9 cellular contexts compared by ENCODE assay signal in the genomic region with DNA sequence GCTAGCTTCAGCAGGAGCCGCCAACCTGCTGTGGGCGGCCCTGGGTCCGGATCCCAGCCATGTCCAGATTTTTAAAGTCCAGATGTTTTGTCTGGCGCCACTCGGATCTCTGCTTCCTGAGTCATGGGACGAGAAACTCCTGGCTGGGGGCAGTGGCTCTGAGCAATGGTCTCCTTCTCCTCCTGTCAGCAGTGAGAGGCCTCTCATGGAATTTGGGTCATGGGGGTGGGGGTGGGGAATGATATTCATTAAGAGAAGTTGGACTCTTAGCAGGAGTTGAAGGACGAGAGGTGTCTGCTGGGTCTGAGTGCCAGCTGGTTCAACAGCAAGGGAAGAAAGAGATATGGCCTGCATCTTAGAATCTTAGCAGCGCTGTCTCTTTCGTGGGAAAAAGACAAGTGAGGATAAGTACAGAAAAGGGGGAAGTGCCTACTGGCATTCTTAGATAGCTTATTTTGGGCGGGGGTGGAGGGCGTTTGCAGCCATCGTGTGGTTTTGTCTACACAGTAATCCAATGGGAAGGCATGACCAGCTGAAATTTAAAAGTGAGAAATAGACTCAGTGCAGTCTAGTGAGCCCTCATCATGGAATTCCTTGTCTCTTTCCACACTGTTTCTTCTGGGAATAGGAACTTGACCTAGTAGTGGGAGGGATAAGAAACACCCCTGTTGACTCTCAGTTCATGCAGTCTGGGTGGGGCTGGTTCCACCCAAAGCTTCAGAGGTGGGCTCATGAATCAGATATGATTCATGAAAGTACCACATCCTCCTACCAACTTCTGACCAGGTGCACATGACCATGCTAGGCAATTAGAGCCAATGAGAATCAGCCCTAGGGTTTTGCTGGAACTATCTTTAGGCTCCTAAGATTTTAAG.
DNase-seq lines count a peak whose midpoint lies in the region; ATAC-seq lines count a peak whose summit lies in the region.
"Had no signal": no experiment of that assay in that cellular context is flagged by ENCODE, and none has a peak within 500 bp of the region (broad histone marks: within the 10 kb centered on the region; RNA-seq: fewer than 3 reads in every experiment).

No MANE protein-coding gene starts in this region.

- DNase-seq in AG08395 (ENCODE audit: low spot score) = peak; percentile 80
- DNase-seq in Jurkat, Clone E6-1 (ENCODE audit: low read depth, low spot score) = peak; percentile 9
- DNase-seq in Right ventricle myocardium superior = peak; percentile 55
- DNase-seq in middle frontal gyrus (ENCODE audit: extremely low spot score, low spot score) = no peak
- no peak for DNase-seq in HCEC 1CT
- no peak for DNase-seq in sciatic nerve (ENCODE audit: low spot score)
- DNase-seq: activated T-cell treated with anti-CD3 and anti-CD28 coated beads for 4 hours had no signal

- ATAC-seq in GM19452 (IDR thresholded peaks at IDR 0.05; ENCODE audit: unreplicated experiment) (peak; percentile 75), Right ventricle myocardium superior (ENCODE audit: poor library complexity) (peak; percentile 74), HG03457 (IDR thresholded peaks at IDR 0.05; ENCODE audit: unreplicated experiment) (no peak), sciatic nerve (no peak)

- H3K4me3 ChIP-seq in Jurkat, Clone E6-1 (ENCODE audit: low read length) = no peak overlapping the region

- intact Hi-C loops in Right ventricle myocardium superior (cut with DNase I) = loop anchor here (10.0 kb wide), 1 partner anchor 323 kb away; no protein-coding TSS in a partner anchor
- intact Hi-C loops in sciatic nerve (cut with DNase I) = no loop called here

Comparison
In these comparisons a context has a peak if more than half of its experiments do, and no peak if none do; other contexts are left out.
1. DNase-seq: peak in AG08395 (single experiment), Jurkat, Clone E6-1 (single experiment) and Right ventricle myocardium superior (single experiment); none in middle frontal gyrus (single experiment), HCEC 1CT (single experiment) and sciatic nerve (single experiment).
2. ATAC-seq: peak in GM19452 (single experiment) and Right ventricle myocardium superior (single experiment); none in HG03457 (single experiment) and sciatic nerve (single experiment).